ENCODE assay signal across 1 cellular context in the genomic region with DNA sequence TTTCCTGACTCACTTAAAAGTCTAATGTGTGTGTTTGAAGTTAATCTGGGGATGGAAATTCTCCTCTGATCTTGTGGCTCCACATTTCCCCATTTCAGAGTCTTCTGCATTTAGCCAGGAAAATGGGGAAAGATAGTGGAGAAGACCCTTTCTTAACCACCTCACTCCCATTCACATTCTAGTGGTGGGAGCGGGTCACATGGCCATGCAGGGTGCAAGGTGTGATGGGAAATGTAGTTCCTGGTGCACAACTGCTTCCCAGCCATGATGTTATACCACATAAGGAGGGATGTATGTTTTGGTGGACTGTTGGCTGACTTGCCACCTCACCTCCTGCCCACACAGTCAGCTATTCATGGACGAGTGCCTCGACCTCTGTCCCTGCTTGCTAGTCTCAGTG.
TF ChIP-seq lines count a peak whose summit lies in the region.

No MANE protein-coding gene starts in this region.

TF ChIP-seq in HepG2, 621 proteins besides CTCF, POLR2A, EP300 and RAD21 (continued from another document and continues in another):
- TF ChIP-seq, protein P1, sequence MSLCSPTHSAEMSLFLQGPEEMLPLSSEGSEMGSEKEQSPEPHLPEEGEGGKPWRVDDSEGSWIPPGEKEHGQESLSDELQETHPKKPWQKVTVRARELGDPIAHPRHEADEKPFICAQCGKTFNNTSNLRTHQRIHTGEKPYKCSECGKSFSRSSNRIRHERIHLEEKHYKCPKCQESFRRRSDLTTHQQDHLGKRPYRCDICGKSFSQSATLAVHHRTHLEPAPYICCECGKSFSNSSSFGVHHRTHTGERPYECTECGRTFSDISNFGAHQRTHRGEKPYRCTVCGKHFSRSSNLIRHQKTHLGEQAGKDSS (CRISPR knock-in tag; IDR thresholded peaks at IDR 0.05; ENCODE audit: borderline replicate concordance, low read depth): no peak
- TF ChIP-seq ZFP90 (CRISPR knock-in tag; IDR thresholded peaks at IDR 0.05; ENCODE audit: borderline replicate concordance) (no peak), HDAC2 (CRISPR knock-in tag; IDR thresholded peaks at IDR 0.05) (no peak), NCOA2 (CRISPR knock-in tag; IDR thresholded peaks at IDR 0.05) (no peak), YY1 (IDR thresholded peaks at IDR 0.05; ENCODE audit: insufficient read depth, insufficient replicate concordance, low read depth, low read length) (peak; percentile 51), PTBP1 (IDR thresholded peaks at IDR 0.05; ENCODE audit: low read depth, low read length, poor library complexity, severe bottlenecking) (no peak), MBD4 (IDR thresholded peaks at IDR 0.05; ENCODE audit: borderline replicate concordance, low read length) (no peak), SYNCRIP (IDR thresholded peaks at IDR 0.05; ENCODE audit: insufficient read depth, low read depth, low read length) (no peak), SMYD3 (CRISPR knock-in tag; IDR thresholded peaks at IDR 0.05) (no peak), MED1 (CRISPR knock-in tag; IDR thresholded peaks at IDR 0.05) (0 out of 2 replicates have a peak, but pooled peaks have one; percentile 29), HCFC1 (IDR thresholded peaks at IDR 0.05; ENCODE audit: low read depth, low read length) (peak; percentile 74), NFYC (CRISPR knock-in tag; IDR thresholded peaks at IDR 0.05) (peak; percentile 85), ZNF782 (CRISPR knock-in tag; IDR thresholded peaks at IDR 0.05; ENCODE audit: borderline replicate concordance) (no peak), KLF6 (CRISPR knock-in tag; IDR thresholded peaks at IDR 0.05) (no peak), MEIS1 (CRISPR knock-in tag; IDR thresholded peaks at IDR 0.05; ENCODE audit: borderline replicate concordance) (no peak), ZNF260 (CRISPR knock-in tag; IDR thresholded peaks at IDR 0.05; ENCODE audit: borderline replicate concordance, low read depth) (no peak), ARHGAP35 (CRISPR knock-in tag; IDR thresholded peaks at IDR 0.05; ENCODE audit: borderline replicate concordance) (no peak), ZSCAN25 (CRISPR knock-in tag; IDR thresholded peaks at IDR 0.05) (no peak), JUND (CRISPR knock-in tag; IDR thresholded peaks at IDR 0.05) (no peak), ZNF329 (CRISPR knock-in tag; IDR thresholded peaks at IDR 0.05; ENCODE audit: low read depth) (no peak), ZNF224 (CRISPR knock-in tag; IDR thresholded peaks at IDR 0.05) (no peak), ZNF598 (CRISPR knock-in tag; IDR thresholded peaks at IDR 0.05; ENCODE audit: borderline replicate concordance) (no peak), ZNF547 (CRISPR knock-in tag; IDR thresholded peaks at IDR 0.05) (no peak), TAF15 (IDR thresholded peaks at IDR 0.05; ENCODE audit: low read depth, low read length, poor library complexity, severe bottlenecking) (no peak), ZFP41 (CRISPR knock-in tag; IDR thresholded peaks at IDR 0.05; ENCODE audit: borderline replicate concordance) (no peak), MEF2D (CRISPR knock-in tag; IDR thresholded peaks at IDR 0.05) (0 out of 2 replicates have a peak, but pooled peaks have one; percentile 40), ZNF296 (CRISPR knock-in tag; conservative IDR thresholded peaks at IDR 0.05) (no peak), TEAD3 (CRISPR knock-in tag; optimal IDR thresholded peaks at IDR 0.05; ENCODE audit: borderline replicate concordance) (peak; percentile 34), RARG (CRISPR knock-in tag; IDR thresholded peaks at IDR 0.05; ENCODE audit: low read depth) (no peak), NFYB (CRISPR knock-in tag; IDR thresholded peaks at IDR 0.05) (peak; percentile 85), PCBP1 (IDR thresholded peaks at IDR 0.05; ENCODE audit: borderline replicate concordance, low read depth, low read length) (no peak), KMT2B (CRISPR knock-in tag; IDR thresholded peaks at IDR 0.05) (no peak), ZNF839 (CRISPR knock-in tag; IDR thresholded peaks at IDR 0.05; ENCODE audit: borderline replicate concordance) (no peak), STAT5B (CRISPR knock-in tag; IDR thresholded peaks at IDR 0.05) (no peak), ZSCAN12 (CRISPR knock-in tag; IDR thresholded peaks at IDR 0.05) (no peak), SUZ12 (IDR thresholded peaks at IDR 0.05; ENCODE audit: low read depth, low read length) (peak; percentile 42; the same call in 1 of the 2 replicates), ZNF33B (CRISPR knock-in tag; IDR thresholded peaks at IDR 0.05) (no peak)
- TF ChIP-seq, protein P2, sequence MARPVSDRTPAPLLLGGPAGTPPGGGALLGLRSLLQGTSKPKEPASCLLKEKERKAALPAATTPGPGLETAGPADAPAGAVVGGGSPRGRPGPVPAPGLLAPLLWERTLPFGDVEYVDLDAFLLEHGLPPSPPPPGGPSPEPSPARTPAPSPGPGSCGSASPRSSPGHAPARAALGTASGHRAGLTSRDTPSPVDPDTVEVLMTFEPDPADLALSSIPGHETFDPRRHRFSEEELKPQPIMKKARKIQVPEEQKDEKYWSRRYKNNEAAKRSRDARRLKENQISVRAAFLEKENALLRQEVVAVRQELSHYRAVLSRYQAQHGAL (CRISPR knock-in tag; IDR thresholded peaks at IDR 0.05; ENCODE audit: not compliant biosample characterization): no peak
- TF ChIP-seq, protein P3, sequence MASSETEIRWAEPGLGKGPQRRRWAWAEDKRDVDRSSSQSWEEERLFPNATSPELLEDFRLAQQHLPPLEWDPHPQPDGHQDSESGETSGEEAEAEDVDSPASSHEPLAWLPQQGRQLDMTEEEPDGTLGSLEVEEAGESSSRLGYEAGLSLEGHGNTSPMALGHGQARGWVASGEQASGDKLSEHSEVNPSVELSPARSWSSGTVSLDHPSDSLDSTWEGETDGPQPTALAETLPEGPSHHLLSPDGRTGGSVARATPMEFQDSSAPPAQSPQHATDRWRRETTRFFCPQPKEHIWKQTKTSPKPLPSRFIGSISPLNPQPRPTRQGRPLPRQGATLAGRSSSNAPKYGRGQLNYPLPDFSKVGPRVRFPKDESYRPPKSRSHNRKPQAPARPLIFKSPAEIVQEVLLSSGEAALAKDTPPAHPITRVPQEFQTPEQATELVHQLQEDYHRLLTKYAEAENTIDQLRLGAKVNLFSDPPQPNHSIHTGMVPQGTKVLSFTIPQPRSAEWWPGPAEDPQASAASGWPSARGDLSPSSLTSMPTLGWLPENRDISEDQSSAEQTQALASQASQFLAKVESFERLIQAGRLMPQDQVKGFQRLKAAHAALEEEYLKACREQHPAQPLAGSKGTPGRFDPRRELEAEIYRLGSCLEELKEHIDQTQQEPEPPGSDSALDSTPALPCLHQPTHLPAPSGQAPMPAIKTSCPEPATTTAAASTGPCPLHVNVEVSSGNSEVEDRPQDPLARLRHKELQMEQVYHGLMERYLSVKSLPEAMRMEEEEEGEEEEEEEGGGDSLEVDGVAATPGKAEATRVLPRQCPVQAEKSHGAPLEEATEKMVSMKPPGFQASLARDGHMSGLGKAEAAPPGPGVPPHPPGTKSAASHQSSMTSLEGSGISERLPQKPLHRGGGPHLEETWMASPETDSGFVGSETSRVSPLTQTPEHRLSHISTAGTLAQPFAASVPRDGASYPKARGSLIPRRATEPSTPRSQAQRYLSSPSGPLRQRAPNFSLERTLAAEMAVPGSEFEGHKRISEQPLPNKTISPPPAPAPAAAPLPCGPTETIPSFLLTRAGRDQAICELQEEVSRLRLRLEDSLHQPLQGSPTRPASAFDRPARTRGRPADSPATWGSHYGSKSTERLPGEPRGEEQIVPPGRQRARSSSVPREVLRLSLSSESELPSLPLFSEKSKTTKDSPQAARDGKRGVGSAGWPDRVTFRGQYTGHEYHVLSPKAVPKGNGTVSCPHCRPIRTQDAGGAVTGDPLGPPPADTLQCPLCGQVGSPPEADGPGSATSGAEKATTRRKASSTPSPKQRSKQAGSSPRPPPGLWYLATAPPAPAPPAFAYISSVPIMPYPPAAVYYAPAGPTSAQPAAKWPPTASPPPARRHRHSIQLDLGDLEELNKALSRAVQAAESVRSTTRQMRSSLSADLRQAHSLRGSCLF (CRISPR knock-in tag; IDR thresholded peaks at IDR 0.05; ENCODE audit: borderline replicate concordance): no peak
- TF ChIP-seq, protein P4, sequence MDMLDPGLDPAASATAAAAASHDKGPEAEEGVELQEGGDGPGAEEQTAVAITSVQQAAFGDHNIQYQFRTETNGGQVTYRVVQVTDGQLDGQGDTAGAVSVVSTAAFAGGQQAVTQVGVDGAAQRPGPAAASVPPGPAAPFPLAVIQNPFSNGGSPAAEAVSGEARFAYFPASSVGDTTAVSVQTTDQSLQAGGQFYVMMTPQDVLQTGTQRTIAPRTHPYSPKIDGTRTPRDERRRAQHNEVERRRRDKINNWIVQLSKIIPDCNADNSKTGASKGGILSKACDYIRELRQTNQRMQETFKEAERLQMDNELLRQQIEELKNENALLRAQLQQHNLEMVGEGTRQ (IDR thresholded peaks at IDR 0.05; ENCODE audit: low read depth, low read length): peak; percentile 88
- TF ChIP-seq, protein P4 (CRISPR knock-in tag; IDR thresholded peaks at IDR 0.05; ENCODE audit: borderline replicate concordance): peak; percentile 95; the same call in 1 of the 2 replicates
- TF ChIP-seq, protein P5, sequence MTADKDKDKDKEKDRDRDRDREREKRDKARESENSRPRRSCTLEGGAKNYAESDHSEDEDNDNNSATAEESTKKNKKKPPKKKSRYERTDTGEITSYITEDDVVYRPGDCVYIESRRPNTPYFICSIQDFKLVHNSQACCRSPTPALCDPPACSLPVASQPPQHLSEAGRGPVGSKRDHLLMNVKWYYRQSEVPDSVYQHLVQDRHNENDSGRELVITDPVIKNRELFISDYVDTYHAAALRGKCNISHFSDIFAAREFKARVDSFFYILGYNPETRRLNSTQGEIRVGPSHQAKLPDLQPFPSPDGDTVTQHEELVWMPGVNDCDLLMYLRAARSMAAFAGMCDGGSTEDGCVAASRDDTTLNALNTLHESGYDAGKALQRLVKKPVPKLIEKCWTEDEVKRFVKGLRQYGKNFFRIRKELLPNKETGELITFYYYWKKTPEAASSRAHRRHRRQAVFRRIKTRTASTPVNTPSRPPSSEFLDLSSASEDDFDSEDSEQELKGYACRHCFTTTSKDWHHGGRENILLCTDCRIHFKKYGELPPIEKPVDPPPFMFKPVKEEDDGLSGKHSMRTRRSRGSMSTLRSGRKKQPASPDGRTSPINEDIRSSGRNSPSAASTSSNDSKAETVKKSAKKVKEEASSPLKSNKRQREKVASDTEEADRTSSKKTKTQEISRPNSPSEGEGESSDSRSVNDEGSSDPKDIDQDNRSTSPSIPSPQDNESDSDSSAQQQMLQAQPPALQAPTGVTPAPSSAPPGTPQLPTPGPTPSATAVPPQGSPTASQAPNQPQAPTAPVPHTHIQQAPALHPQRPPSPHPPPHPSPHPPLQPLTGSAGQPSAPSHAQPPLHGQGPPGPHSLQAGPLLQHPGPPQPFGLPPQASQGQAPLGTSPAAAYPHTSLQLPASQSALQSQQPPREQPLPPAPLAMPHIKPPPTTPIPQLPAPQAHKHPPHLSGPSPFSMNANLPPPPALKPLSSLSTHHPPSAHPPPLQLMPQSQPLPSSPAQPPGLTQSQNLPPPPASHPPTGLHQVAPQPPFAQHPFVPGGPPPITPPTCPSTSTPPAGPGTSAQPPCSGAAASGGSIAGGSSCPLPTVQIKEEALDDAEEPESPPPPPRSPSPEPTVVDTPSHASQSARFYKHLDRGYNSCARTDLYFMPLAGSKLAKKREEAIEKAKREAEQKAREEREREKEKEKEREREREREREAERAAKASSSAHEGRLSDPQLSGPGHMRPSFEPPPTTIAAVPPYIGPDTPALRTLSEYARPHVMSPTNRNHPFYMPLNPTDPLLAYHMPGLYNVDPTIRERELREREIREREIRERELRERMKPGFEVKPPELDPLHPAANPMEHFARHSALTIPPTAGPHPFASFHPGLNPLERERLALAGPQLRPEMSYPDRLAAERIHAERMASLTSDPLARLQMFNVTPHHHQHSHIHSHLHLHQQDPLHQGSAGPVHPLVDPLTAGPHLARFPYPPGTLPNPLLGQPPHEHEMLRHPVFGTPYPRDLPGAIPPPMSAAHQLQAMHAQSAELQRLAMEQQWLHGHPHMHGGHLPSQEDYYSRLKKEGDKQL (CRISPR knock-in tag; IDR thresholded peaks at IDR 0.05; ENCODE audit: low read depth): no peak
- TF ChIP-seq, protein P6, sequence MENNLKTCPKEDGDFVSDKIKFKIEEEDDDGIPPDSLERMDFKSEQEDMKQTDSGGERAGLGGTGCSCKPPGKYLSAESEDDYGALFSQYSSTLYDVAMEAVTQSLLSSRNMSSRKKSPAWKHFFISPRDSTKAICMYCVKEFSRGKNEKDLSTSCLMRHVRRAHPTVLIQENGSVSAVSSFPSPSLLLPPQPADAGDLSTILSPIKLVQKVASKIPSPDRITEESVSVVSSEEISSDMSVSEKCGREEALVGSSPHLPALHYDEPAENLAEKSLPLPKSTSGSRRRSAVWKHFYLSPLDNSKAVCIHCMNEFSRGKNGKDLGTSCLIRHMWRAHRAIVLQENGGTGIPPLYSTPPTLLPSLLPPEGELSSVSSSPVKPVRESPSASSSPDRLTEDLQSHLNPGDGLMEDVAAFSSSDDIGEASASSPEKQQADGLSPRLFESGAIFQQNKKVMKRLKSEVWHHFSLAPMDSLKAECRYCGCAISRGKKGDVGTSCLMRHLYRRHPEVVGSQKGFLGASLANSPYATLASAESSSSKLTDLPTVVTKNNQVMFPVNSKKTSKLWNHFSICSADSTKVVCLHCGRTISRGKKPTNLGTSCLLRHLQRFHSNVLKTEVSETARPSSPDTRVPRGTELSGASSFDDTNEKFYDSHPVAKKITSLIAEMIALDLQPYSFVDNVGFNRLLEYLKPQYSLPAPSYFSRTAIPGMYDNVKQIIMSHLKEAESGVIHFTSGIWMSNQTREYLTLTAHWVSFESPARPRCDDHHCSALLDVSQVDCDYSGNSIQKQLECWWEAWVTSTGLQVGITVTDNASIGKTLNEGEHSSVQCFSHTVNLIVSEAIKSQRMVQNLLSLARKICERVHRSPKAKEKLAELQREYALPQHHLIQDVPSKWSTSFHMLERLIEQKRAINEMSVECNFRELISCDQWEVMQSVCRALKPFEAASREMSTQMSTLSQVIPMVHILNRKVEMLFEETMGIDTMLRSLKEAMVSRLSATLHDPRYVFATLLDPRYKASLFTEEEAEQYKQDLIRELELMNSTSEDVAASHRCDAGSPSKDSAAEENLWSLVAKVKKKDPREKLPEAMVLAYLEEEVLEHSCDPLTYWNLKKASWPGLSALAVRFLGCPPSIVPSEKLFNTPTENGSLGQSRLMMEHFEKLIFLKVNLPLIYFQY (CRISPR knock-in tag; IDR thresholded peaks at IDR 0.05; ENCODE audit: borderline replicate concordance): no peak
